21 cellular contexts compared by ENCODE assay signal in genomic region chr20:53061709-53062108, GRCh38.
DNase-seq lines count a peak whose midpoint lies in the region; ATAC-seq and TF ChIP-seq lines count a peak whose summit lies in the region.
"Had no signal": no experiment of that assay in that cellular context is flagged by ENCODE, and none has a peak within 500 bp of the region (broad histone marks: within the 10 kb centered on the region; RNA-seq: fewer than 3 reads in every experiment).

No MANE protein-coding gene starts in this region.

- H3K27ac Mint-ChIP-seq in activated CD4-positive, alpha-beta T cell treated with anti-CD3 and anti-CD28 coated beads for 36 hours, result peak overlapping the region; percentile 72
- H3K27ac Mint-ChIP-seq in activated naive CD4-positive, alpha-beta T cell treated with anti-CD3 and anti-CD28 coated beads, Interleukin-2, amount 50 U/mL, for 24 hours, result peak overlapping the region; percentile 92
- peak overlapping the region; percentile 75 for H3K27ac Mint-ChIP-seq in activated T-helper 1 cell treated with anti-CD3 and anti-CD28 coated beads, Interleukin-12 subunit alpha, Interleukin-12 subunit beta, Interleukin-2, Interleukin-4 antibody, amounts not matched to agents 30 ng/mL and 10 ng/mL and 1 ng/mL, durations not matched to agents 14 hours and 24 hours and 36 hours

- no peak for ATAC-seq in activated CD4-positive, alpha-beta T cell treated with anti-CD3 and anti-CD28 coated beads for 36 hours
- ATAC-seq: HCT116 had no signal

- intact Hi-C loops in activated CD4-positive, alpha-beta T cell treated with anti-CD3 and anti-CD28 coated beads for 36 hours (cut with DNase I, micrococcal nuclease), result no loop called here
- intact Hi-C loops in activated T-helper 1 cell treated with anti-CD3 and anti-CD28 coated beads, Interleukin-12 subunit alpha, Interleukin-12 subunit beta, Interleukin-2, Interleukin-4 antibody, amounts not matched to agents 30 ng/mL and 10 ng/mL and 1 ng/mL, durations not matched to agents 14 hours and 24 hours and 36 hours (cut with micrococcal nuclease), result no loop called here

- peaks cover 42% of the 10 kb centered on the region for H3K4me1 Mint-ChIP-seq in activated CD4-positive, alpha-beta T cell treated with anti-CD3 and anti-CD28 coated beads for 36 hours
- H3K4me1 Mint-ChIP-seq in activated naive CD4-positive, alpha-beta T cell treated with anti-CD3 and anti-CD28 coated beads, Interleukin-2, amount 50 U/mL, for 24 hours, result peaks cover 73% of the 10 kb centered on the region
- peaks cover 37% of the 10 kb centered on the region for H3K4me1 Mint-ChIP-seq in activated T-helper 1 cell treated with anti-CD3 and anti-CD28 coated beads, Interleukin-12 subunit alpha, Interleukin-12 subunit beta, Interleukin-2, Interleukin-4 antibody, amounts not matched to agents 30 ng/mL and 10 ng/mL and 1 ng/mL, durations not matched to agents 14 hours and 24 hours and 36 hours (ENCODE audit: low read depth)

- POLR2A ChIA-PET in activated CD4-positive, alpha-beta T cell treated with anti-CD3 and anti-CD28 coated beads for 36 hours (lab: Charles Lee), result interaction anchor here (0.6 kb wide), 1 partner anchor 560 kb away, joined by 3 read pairs; no protein-coding TSS in a partner anchor
- POLR2A ChIA-PET in GM10248 (lab: Yijun Ruan, JAX), result no interaction called here

- CTCF ChIA-PET in activated CD4-positive, alpha-beta T cell treated with anti-CD3 and anti-CD28 coated beads for 36 hours (lab: Charles Lee), result interaction anchor here (0.9 to 1.0 kb wide), 2 partner anchors 13 to 97 kb away, joined by 3 to 4 read pairs; no protein-coding TSS in a partner anchor
- CTCF ChIA-PET in GM10248 (lab: Yijun Ruan, JAX), result interaction anchor here (0.9 kb wide), 1 partner anchor 120 kb away, joined by 3 read pairs; no protein-coding TSS in a partner anchor

- H3K4me3 Mint-ChIP-seq in activated CD4-positive, alpha-beta T cell treated with anti-CD3 and anti-CD28 coated beads for 36 hours, result no peak overlapping the region
- peak overlapping the region; percentile 38 for H3K4me3 Mint-ChIP-seq in activated naive CD4-positive, alpha-beta T cell treated with anti-CD3 and anti-CD28 coated beads, Interleukin-2, amount 50 U/mL, for 24 hours
- H3K4me3 Mint-ChIP-seq in activated T-helper 1 cell treated with anti-CD3 and anti-CD28 coated beads, Interleukin-12 subunit alpha, Interleukin-12 subunit beta, Interleukin-2, Interleukin-4 antibody, amounts not matched to agents 30 ng/mL and 10 ng/mL and 1 ng/mL, durations not matched to agents 14 hours and 24 hours and 36 hours, result peak overlapping the region; percentile 37

- H3K9me3 Mint-ChIP-seq in activated CD4-positive, alpha-beta T cell treated with anti-CD3 and anti-CD28 coated beads for 36 hours (ENCODE audit: low read depth), result peaks cover 1% of the 10 kb centered on the region
- H3K9me3 Mint-ChIP-seq in activated naive CD4-positive, alpha-beta T cell treated with anti-CD3 and anti-CD28 coated beads, Interleukin-2, amount 50 U/mL, for 24 hours, result peaks cover 5% of the 10 kb centered on the region
- peaks cover under 1% of the 10 kb centered on the region for H3K9me3 Mint-ChIP-seq in activated T-helper 1 cell treated with anti-CD3 and anti-CD28 coated beads, Interleukin-12 subunit alpha, Interleukin-12 subunit beta, Interleukin-2, Interleukin-4 antibody, amounts not matched to agents 30 ng/mL and 10 ng/mL and 1 ng/mL, durations not matched to agents 14 hours and 24 hours and 36 hours

- H3K36me3 Mint-ChIP-seq in activated CD4-positive, alpha-beta T cell treated with anti-CD3 and anti-CD28 coated beads for 36 hours (ENCODE audit: low read depth), result peaks cover 30% of the 10 kb centered on the region
- peaks cover 17% of the 10 kb centered on the region for H3K36me3 Mint-ChIP-seq in activated naive CD4-positive, alpha-beta T cell treated with anti-CD3 and anti-CD28 coated beads, Interleukin-2, amount 50 U/mL, for 24 hours
- H3K36me3 Mint-ChIP-seq in activated T-helper 1 cell treated with anti-CD3 and anti-CD28 coated beads, Interleukin-12 subunit alpha, Interleukin-12 subunit beta, Interleukin-2, Interleukin-4 antibody, amounts not matched to agents 30 ng/mL and 10 ng/mL and 1 ng/mL, durations not matched to agents 14 hours and 24 hours and 36 hours (ENCODE audit: low read depth), result peaks cover 13% of the 10 kb centered on the region

- no peaks in the 10 kb centered on the region for H3K27me3 Mint-ChIP-seq in activated CD4-positive, alpha-beta T cell treated with anti-CD3 and anti-CD28 coated beads for 36 hours
- no peaks in the 10 kb centered on the region for H3K27me3 Mint-ChIP-seq in activated naive CD4-positive, alpha-beta T cell treated with anti-CD3 and anti-CD28 coated beads, Interleukin-2, amount 50 U/mL, for 24 hours
- H3K27me3 Mint-ChIP-seq in activated T-helper 1 cell treated with anti-CD3 and anti-CD28 coated beads, Interleukin-12 subunit alpha, Interleukin-12 subunit beta, Interleukin-2, Interleukin-4 antibody, amounts not matched to agents 30 ng/mL and 10 ng/mL and 1 ng/mL, durations not matched to agents 14 hours and 24 hours and 36 hours (ENCODE audit: insufficient read depth), result peaks cover 2% of the 10 kb centered on the region

- TF ChIP-seq CTCF in GM10248 (IDR thresholded peaks at IDR 0.05; ENCODE audit: control extremely low read depth, extremely low read depth, low read depth, missing control alignments), result no peak

- DNase-seq in activated CD4-positive, alpha-beta T cell treated with anti-CD3 and anti-CD28 coated beads for 36 hours, result no peak
- DNase-seq in activated CD4-positive, alpha-beta T cell treated with anti-CD3 and anti-CD28 coated beads for 48 hours, result no peak
- no peak for DNase-seq in activated naive CD4-positive, alpha-beta T cell treated with anti-CD3 and anti-CD28 coated beads, Interleukin-2, amount 50 U/mL, for 16 hours
- no peak for DNase-seq in activated T-helper 1 cell treated with anti-CD3 and anti-CD28 coated beads, Interleukin-12 subunit alpha, Interleukin-12 subunit beta, Interleukin-2, Interleukin-4 antibody, amounts not matched to agents 30 ng/mL and 10 ng/mL and 1 ng/mL, durations not matched to agents 14 hours and 24 hours and 36 hours (ENCODE audit: low spot score)
- no peak for DNase-seq in GM10248 (ENCODE audit: extremely low spot score)
- no peak for DNase-seq in amniotic stem cell (lab: John Stamatoyannopoulos, UW)
- DNase-seq: 8988T; AML-193; C1 segment of cervical spinal cord; DMS53; GDM1; NCI-H1092 treated with DMSO at 0.1 percent for 48 hours; NCI-H1436 treated with DMSO at 0.1 percent for 48 hours; NCI-H1930; NCI-H2227 treated with DMSO at 0.1 percent for 48 hours; NCI-H524; NCI-H774; NK-92 treated with Interleukin-12 subunit alpha and Interleukin-12 subunit beta, amount 100 ng/mL, for 24 hours; Peyer's patch had no signal
